In the genomic region with DNA sequence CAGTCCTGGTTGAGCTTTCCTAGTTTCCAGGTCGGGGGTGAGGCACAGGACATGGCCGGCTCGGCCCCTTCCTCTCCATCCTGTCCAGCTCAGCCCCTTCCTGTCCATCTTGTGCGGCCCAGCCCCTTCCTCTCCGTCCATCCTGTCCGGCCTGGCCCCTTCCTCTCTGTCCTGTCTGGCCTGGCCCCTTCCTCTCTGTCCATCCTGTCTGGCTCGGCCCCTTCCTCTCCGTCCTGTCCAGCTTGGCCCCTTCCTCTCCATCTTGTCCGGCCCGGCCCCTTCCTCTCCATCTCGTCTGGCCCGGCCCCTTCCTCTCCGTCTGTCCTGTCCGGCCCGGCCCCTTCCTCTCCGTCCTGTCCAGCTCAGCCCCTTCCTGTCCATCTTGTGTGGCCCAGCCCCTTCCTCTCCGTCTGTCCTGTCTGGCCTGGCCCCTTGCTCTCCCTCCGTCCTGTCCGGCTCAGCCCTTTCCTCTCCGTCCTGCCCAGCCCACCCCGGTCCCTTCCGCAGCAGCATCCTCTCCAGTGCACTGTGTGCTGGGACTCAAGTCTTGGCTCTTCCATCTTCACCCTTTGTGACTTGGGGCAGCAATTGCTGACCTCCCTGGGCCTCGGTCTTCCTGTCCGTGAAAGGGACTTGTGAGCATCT, we compare ENCODE assay signal across 13 cellular contexts. TPM values are rescaled to one million over a fixed set of nuclear protein-coding genes. Genes with fewer than 3 reads are reported as not detected.
DNase-seq lines count a peak whose midpoint lies in the region; ATAC-seq and TF ChIP-seq lines count a peak whose summit lies in the region.
"Had no signal": no experiment of that assay in that cellular context is flagged by ENCODE, and none has a peak within 500 bp of the region (broad histone marks: within the 10 kb centered on the region; RNA-seq: fewer than 3 reads in every experiment).

No MANE protein-coding gene starts in this region.

- peak; percentile 67 for ATAC-seq in left lobe of liver
- no peak for ATAC-seq in HG03520 (IDR thresholded peaks at IDR 0.05; ENCODE audit: unreplicated experiment)

- peak; percentile 96 to 98 for DNase-seq in dermis microvascular lymphatic vessel endothelial cell (ENCODE audit: low read depth in 2 of 2)
- DNase-seq in left lobe of liver (ENCODE audit: low spot score), result no peak
- DNase-seq in pulmonary artery endothelial cell (ENCODE audit: low read depth, low spot score), result peak; percentile 62
- DNase-seq in GF-D8 (lab: John Stamatoyannopoulos, UW), result no peak
- no peak for DNase-seq in NCI-H2107 (lab: John Stamatoyannopoulos, UW)
- no peak for DNase-seq in NCI-H774 (lab: John Stamatoyannopoulos, UW)
- DNase-seq: DMS53; effector CD4-positive, alpha-beta T cell; NCI-H526 treated with DMSO at 0.1 percent for 48 hours; SHP77 treated with DMSO at 0.1 percent for 48 hours; stimulated activated CD4-positive, alpha-beta T cell treated with anti-CD3 and anti-CD28 coated beads, Interleukin-2, amount 100 ng/mL, for 24 hours had no signal

TF ChIP-seq in PFSK-1, 5 proteins besides CTCF, POLR2A, EP300 and RAD21:
- TF ChIP-seq TAF1 (IDR thresholded peaks at IDR 0.05; ENCODE audit: borderline replicate concordance, insufficient read depth, low read length) (peak; percentile 94; the same call in 1 of the 2 replicates), SIN3A (IDR thresholded peaks at IDR 0.05; ENCODE audit: borderline replicate concordance, insufficient read depth, low read length) (peak; percentile 40; the same call in 1 of the 2 replicates), FOXP2 (optimal IDR thresholded peaks at IDR 0.05; ENCODE audit: borderline replicate concordance, extremely low read depth, extremely low read length, insufficient read depth) (peak; percentile 50), POLR2AphosphoS5 (IDR thresholded peaks at IDR 0.05; ENCODE audit: low read depth, low read length) (peak; percentile 93)
- TF ChIP-seq, protein P1, sequence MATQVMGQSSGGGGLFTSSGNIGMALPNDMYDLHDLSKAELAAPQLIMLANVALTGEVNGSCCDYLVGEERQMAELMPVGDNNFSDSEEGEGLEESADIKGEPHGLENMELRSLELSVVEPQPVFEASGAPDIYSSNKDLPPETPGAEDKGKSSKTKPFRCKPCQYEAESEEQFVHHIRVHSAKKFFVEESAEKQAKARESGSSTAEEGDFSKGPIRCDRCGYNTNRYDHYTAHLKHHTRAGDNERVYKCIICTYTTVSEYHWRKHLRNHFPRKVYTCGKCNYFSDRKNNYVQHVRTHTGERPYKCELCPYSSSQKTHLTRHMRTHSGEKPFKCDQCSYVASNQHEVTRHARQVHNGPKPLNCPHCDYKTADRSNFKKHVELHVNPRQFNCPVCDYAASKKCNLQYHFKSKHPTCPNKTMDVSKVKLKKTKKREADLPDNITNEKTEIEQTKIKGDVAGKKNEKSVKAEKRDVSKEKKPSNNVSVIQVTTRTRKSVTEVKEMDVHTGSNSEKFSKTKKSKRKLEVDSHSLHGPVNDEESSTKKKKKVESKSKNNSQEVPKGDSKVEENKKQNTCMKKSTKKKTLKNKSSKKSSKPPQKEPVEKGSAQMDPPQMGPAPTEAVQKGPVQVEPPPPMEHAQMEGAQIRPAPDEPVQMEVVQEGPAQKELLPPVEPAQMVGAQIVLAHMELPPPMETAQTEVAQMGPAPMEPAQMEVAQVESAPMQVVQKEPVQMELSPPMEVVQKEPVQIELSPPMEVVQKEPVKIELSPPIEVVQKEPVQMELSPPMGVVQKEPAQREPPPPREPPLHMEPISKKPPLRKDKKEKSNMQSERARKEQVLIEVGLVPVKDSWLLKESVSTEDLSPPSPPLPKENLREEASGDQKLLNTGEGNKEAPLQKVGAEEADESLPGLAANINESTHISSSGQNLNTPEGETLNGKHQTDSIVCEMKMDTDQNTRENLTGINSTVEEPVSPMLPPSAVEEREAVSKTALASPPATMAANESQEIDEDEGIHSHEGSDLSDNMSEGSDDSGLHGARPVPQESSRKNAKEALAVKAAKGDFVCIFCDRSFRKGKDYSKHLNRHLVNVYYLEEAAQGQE (IDR thresholded peaks at IDR 0.05; ENCODE audit: insufficient read depth in 1 of 2, low read depth in 2 of 2, low read length in 2 of 2), result peak in 1 of 2 experiments; percentile 56; a peak in 2 of 4 replicates

RNA-seq across cellular contexts. Expression of a gene that starts 5.5 kb away (rescaled TPM):
- polyA plus RNA-seq in PFSK-1 (2012; ENCODE audit: insufficient read length, low read depth), result 2.8 TPM
- under 0.01 TPM in 2 replicates for total RNA-seq in dermis microvascular lymphatic vessel endothelial cell
- total RNA-seq in left lobe of liver, result 0.08 TPM
- total RNA-seq in pulmonary artery endothelial cell, result under 0.01 and 0.07 TPM in 2 replicates

Comparison
In these comparisons a context has a peak if more than half of its experiments do, and no peak if none do; other contexts are left out.
1. DNase-seq: peak in dermis microvascular lymphatic vessel endothelial cell (2 of 2) and pulmonary artery endothelial cell (single experiment); none in left lobe of liver (single experiment), GF-D8 (single experiment), NCI-H2107 (single experiment) and NCI-H774 (single experiment).